In genomic region chr18:35972197-35973000, GRCh38 we compare ENCODE assay signal across 8 cellular contexts.
DNase-seq lines count a peak whose midpoint lies in the region; ATAC-seq and TF ChIP-seq lines count a peak whose summit lies in the region.

TSS of gene RMP24 (plus strand) at chr18:35972679.

- in situ Hi-C loops in Caki2 (cut with HindIII; ENCODE audit: low pct_unique_long_range_greater_than_20kb, low sequenced_read_pairs), result no loop called here

- ATAC-seq in GM21390 (IDR thresholded peaks at IDR 0.05; ENCODE audit: unreplicated experiment), result peak; percentile 90

- H3K27ac Mint-ChIP-seq in endothelial cell (ENCODE audit: unreplicated experiment) (peak within 1 kb of the TSS; percentile 100), mesothelial cell of epicardium (peak within 1 kb of the TSS; percentile 98)

- H3K4me1 Mint-ChIP-seq in endothelial cell (ENCODE audit: unreplicated experiment) (peaks cover 17% of the 10 kb centered on the region), mesothelial cell of epicardium (peaks cover 26% of the 10 kb centered on the region)

- peak within 1 kb of the TSS; percentile 99 for H3K4me3 Mint-ChIP-seq in endothelial cell (ENCODE audit: unreplicated experiment)
- H3K4me3 Mint-ChIP-seq in mesothelial cell of epicardium, result peak within 1 kb of the TSS; percentile 95

- H3K9me3 Mint-ChIP-seq in endothelial cell (ENCODE audit: unreplicated experiment), result peaks cover 5% of the 10 kb centered on the region
- peaks cover 4% of the 10 kb centered on the region for H3K9me3 Mint-ChIP-seq in mesothelial cell of epicardium

- H3K27me3 Mint-ChIP-seq in endothelial cell (ENCODE audit: unreplicated experiment), result peaks cover 12% of the 10 kb centered on the region
- no peaks in the 10 kb centered on the region for H3K27me3 Mint-ChIP-seq in mesothelial cell of epicardium (ENCODE audit: low read depth)

- peak; percentile 79 for DNase-seq in Caki2 (ENCODE audit: low read depth)
- peak; percentile 42 to 99 (median 94) for DNase-seq in HUDEP-2 (lab: John Stamatoyannopoulos, UW; ENCODE audit: unreplicated experiment in 76 of 76)
- peak; percentile 84 for DNase-seq in NOMO-1 treated with dmso at 0.1 percent for 144 hours (lab: John Stamatoyannopoulos, UW; ENCODE audit: unreplicated experiment)
- DNase-seq in activated CD8-positive, alpha-beta memory T cell treated with anti-CD3 and anti-CD28 coated beads, Interleukin-2, amount 50 U/mL, for 24 hours (ENCODE audit: extremely low read depth), result peak; percentile 88
- DNase-seq in endothelial cell (ENCODE audit: low spot score), result peak; percentile 87
- DNase-seq in mesothelial cell of epicardium (ENCODE audit: low spot score in 2 of 2, unreplicated experiment in 2 of 2), result peak; percentile 83 to 92
- DNase-seq in stimulated activated CD8-positive, alpha-beta memory T cell treated with anti-CD3 and anti-CD28 coated beads, Interleukin-15, amount 100 ng/mL, for 4 hours (ENCODE audit: low read depth in 2 of 2), result peak; percentile 81 to 84

- H3K36me3 Mint-ChIP-seq in endothelial cell (ENCODE audit: low read depth, unreplicated experiment) (peaks cover 10% of the 10 kb centered on the region), mesothelial cell of epicardium (peaks cover 19% of the 10 kb centered on the region)

- TF ChIP-seq CTCF in endothelial cell (IDR thresholded peaks at IDR 0.05; ENCODE audit: unreplicated experiment), result no peak
- no peak for TF ChIP-seq CTCF in mesothelial cell of epicardium (IDR thresholded peaks at IDR 0.05; ENCODE audit: unreplicated experiment)

Comparison
In these comparisons a context has a peak if more than half of its experiments do, and no peak if none do; other contexts are left out.
1. Peak in every context shown above with its lines: DNase-seq and ATAC-seq.